ENCODE assay signal across 1 cellular context in genomic region chr17:50153650-50154575, GRCh38.
A peak's percentile ranks its signal among the peaks of the same experiment; 100 is the strongest.
TF ChIP-seq lines count a peak whose summit lies in the region.

No MANE protein-coding gene starts in this region.

TF ChIP-seq in K562, 482 proteins besides CTCF, POLR2A, EP300 and RAD21 (continued from another document and continues in another):
- TF ChIP-seq, protein P1, sequence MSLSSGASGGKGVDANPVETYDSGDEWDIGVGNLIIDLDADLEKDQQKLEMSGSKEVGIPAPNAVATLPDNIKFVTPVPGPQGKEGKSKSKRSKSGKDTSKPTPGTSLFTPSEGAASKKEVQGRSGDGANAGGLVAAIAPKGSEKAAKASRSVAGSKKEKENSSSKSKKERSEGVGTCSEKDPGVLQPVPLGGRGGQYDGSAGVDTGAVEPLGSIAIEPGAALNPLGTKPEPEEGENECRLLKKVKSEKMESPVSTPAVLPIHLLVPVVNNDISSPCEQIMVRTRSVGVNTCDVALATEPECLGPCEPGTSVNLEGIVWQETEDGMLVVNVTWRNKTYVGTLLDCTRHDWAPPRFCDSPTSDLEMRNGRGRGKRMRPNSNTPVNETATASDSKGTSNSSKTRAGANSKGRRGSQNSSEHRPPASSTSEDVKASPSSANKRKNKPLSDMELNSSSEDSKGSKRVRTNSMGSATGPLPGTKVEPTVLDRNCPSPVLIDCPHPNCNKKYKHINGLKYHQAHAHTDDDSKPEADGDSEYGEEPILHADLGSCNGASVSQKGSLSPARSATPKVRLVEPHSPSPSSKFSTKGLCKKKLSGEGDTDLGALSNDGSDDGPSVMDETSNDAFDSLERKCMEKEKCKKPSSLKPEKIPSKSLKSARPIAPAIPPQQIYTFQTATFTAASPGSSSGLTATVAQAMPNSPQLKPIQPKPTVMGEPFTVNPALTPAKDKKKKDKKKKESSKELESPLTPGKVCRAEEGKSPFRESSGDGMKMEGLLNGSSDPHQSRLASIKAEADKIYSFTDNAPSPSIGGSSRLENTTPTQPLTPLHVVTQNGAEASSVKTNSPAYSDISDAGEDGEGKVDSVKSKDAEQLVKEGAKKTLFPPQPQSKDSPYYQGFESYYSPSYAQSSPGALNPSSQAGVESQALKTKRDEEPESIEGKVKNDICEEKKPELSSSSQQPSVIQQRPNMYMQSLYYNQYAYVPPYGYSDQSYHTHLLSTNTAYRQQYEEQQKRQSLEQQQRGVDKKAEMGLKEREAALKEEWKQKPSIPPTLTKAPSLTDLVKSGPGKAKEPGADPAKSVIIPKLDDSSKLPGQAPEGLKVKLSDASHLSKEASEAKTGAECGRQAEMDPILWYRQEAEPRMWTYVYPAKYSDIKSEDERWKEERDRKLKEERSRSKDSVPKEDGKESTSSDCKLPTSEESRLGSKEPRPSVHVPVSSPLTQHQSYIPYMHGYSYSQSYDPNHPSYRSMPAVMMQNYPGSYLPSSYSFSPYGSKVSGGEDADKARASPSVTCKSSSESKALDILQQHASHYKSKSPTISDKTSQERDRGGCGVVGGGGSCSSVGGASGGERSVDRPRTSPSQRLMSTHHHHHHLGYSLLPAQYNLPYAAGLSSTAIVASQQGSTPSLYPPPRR (CRISPR knock-in tag; IDR thresholded peaks at IDR 0.05; ENCODE audit: borderline replicate concordance) = no peak
- TF ChIP-seq ID3 (CRISPR knock-in tag; IDR thresholded peaks at IDR 0.05) = no peak
- TF ChIP-seq ID3 (tag; IDR thresholded peaks at IDR 0.05) = peak; percentile 40; the same call in 1 of the 2 replicates
- TF ChIP-seq MNT (conservative IDR thresholded peaks at IDR 0.05) = 0 out of 4 replicates have a peak, but pooled peaks of 1 of the 2 experiments have one; percentile 22
- TF ChIP-seq MTA2 (IDR thresholded peaks at IDR 0.05; ENCODE audit: low read depth) = peak; percentile 36
- TF ChIP-seq NFXL1 (CRISPR knock-in tag; IDR thresholded peaks at IDR 0.05) = no peak
- no peak for TF ChIP-seq BHLHE40 (IDR thresholded peaks at IDR 0.05; ENCODE audit: low read length)
- no peak for TF ChIP-seq ZNF778 (CRISPR knock-in tag; IDR thresholded peaks at IDR 0.05)
- TF ChIP-seq, protein P2, sequence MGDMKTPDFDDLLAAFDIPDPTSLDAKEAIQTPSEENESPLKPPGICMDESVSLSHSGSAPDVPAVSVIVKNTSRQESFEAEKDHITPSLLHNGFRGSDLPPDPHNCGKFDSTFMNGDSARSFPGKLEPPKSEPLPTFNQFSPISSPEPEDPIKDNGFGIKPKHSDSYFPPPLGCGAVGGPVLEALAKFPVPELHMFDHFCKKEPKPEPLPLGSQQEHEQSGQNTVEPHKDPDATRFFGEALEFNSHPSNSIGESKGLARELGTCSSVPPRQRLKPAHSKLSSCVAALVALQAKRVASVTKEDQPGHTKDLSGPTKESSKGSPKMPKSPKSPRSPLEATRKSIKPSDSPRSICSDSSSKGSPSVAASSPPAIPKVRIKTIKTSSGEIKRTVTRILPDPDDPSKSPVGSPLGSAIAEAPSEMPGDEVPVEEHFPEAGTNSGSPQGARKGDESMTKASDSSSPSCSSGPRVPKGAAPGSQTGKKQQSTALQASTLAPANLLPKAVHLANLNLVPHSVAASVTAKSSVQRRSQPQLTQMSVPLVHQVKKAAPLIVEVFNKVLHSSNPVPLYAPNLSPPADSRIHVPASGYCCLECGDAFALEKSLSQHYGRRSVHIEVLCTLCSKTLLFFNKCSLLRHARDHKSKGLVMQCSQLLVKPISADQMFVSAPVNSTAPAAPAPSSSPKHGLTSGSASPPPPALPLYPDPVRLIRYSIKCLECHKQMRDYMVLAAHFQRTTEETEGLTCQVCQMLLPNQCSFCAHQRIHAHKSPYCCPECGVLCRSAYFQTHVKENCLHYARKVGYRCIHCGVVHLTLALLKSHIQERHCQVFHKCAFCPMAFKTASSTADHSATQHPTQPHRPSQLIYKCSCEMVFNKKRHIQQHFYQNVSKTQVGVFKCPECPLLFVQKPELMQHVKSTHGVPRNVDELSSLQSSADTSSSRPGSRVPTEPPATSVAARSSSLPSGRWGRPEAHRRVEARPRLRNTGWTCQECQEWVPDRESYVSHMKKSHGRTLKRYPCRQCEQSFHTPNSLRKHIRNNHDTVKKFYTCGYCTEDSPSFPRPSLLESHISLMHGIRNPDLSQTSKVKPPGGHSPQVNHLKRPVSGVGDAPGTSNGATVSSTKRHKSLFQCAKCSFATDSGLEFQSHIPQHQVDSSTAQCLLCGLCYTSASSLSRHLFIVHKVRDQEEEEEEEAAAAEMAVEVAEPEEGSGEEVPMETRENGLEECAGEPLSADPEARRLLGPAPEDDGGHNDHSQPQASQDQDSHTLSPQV (IDR thresholded peaks at IDR 0.05) = no peak
- TF ChIP-seq, protein P3, sequence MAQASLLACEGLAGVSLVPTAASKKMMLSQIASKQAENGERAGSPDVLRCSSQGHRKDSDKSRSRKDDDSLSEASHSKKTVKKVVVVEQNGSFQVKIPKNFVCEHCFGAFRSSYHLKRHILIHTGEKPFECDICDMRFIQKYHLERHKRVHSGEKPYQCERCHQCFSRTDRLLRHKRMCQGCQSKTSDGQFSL (CRISPR knock-in tag; IDR thresholded peaks at IDR 0.05) = peak; percentile 54; the same call in 1 of the 2 replicates
- TF ChIP-seq, protein P3 (tag; IDR thresholded peaks at IDR 0.05) = no peak; a peak in 1 of 4 replicates
- no peak for TF ChIP-seq ZNF121 (CRISPR knock-in tag; conservative IDR thresholded peaks at IDR 0.05)
- no peak for TF ChIP-seq PCBP2 (IDR thresholded peaks at IDR 0.05; ENCODE audit: low read depth, low read length, poor library complexity, severe bottlenecking)
- 0 out of 2 replicates have a peak, but pooled peaks have one; percentile 53 for TF ChIP-seq RNF2 (IDR thresholded peaks at IDR 0.05)
- TF ChIP-seq ZNF280A (IDR thresholded peaks at IDR 0.05; ENCODE audit: low read depth, partially characterized antibody) = no peak
- TF ChIP-seq PRMT5 (CRISPR knock-in tag; IDR thresholded peaks at IDR 0.05) = no peak
- no peak for TF ChIP-seq SP2 (IDR thresholded peaks at IDR 0.05; ENCODE audit: extremely low read depth, low read depth, low read length, poor library complexity, severe bottlenecking)
- TF ChIP-seq HDAC6 (IDR thresholded peaks at IDR 0.05; ENCODE audit: low read depth, low read length) = no peak
- TF ChIP-seq LEF1 (IDR thresholded peaks at IDR 0.05) = peak; percentile 70
- TF ChIP-seq LARP7 (IDR thresholded peaks at IDR 0.05) = no peak
- no peak for TF ChIP-seq NR1H2 (CRISPR knock-in tag; IDR thresholded peaks at IDR 0.05)
- TF ChIP-seq MTA1 (IDR thresholded peaks at IDR 0.05; ENCODE audit: borderline replicate concordance) = 0 out of 2 replicates have a peak, but pooled peaks have one; percentile 41
- peak; percentile 61; the same call in 1 of the 2 replicates for TF ChIP-seq POLR2AphosphoS5 (IDR thresholded peaks at IDR 0.05; ENCODE audit: control insufficient read depth, insufficient read depth, low read depth, low read length)
- TF ChIP-seq FOXK1 (CRISPR knock-in tag; IDR thresholded peaks at IDR 0.05; ENCODE audit: borderline replicate concordance) = no peak
- peak; percentile 89 for TF ChIP-seq ARID1B (IDR thresholded peaks at IDR 0.05)
- no peak for TF ChIP-seq MITF (IDR thresholded peaks at IDR 0.05)
- TF ChIP-seq GTF2F1 (IDR thresholded peaks at IDR 0.05; ENCODE audit: low read depth, low read length) = no peak
- TF ChIP-seq EZH2 (IDR thresholded peaks at IDR 0.05; ENCODE audit: borderline replicate concordance, low read depth, low read length) = no peak
- TF ChIP-seq, protein P4, sequence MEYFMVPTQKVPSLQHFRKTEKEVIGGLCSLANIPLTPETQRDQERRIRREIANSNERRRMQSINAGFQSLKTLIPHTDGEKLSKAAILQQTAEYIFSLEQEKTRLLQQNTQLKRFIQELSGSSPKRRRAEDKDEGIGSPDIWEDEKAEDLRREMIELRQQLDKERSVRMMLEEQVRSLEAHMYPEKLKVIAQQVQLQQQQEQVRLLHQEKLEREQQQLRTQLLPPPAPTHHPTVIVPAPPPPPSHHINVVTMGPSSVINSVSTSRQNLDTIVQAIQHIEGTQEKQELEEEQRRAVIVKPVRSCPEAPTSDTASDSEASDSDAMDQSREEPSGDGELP (CRISPR knock-in tag; IDR thresholded peaks at IDR 0.05; ENCODE audit: borderline replicate concordance) = no peak; the same call in 1 of the 2 replicates
- no peak for TF ChIP-seq PYGO2 (tag; IDR thresholded peaks at IDR 0.05)
- no peak for TF ChIP-seq ESRRB (CRISPR knock-in tag; IDR thresholded peaks at IDR 0.05; ENCODE audit: borderline replicate concordance)
- TF ChIP-seq NFIC (IDR thresholded peaks at IDR 0.05) = peak; percentile 93
- peak in 1 of 2 experiments; percentile 73; a peak in 2 of 4 replicates for TF ChIP-seq MLLT1 (IDR thresholded peaks at IDR 0.05)
- no peak for TF ChIP-seq ZNF431 (CRISPR knock-in tag; IDR thresholded peaks at IDR 0.05)
- TF ChIP-seq NFIX (CRISPR knock-in tag; IDR thresholded peaks at IDR 0.05; ENCODE audit: low read depth) = 0 out of 2 replicates have a peak, but pooled peaks have one; percentile 2
- no peak for TF ChIP-seq HDAC8 (tag; IDR thresholded peaks at IDR 0.05)
- TF ChIP-seq ZBTB49 (CRISPR knock-in tag; IDR thresholded peaks at IDR 0.05; ENCODE audit: borderline replicate concordance) = no peak
- TF ChIP-seq HDAC3 (IDR thresholded peaks at IDR 0.05; ENCODE audit: borderline replicate concordance, partially characterized antibody) = no peak
- peak; percentile 70; the same call in 1 of the 2 replicates for TF ChIP-seq LCOR (CRISPR knock-in tag; IDR thresholded peaks at IDR 0.05)
- no peak for TF ChIP-seq BCL6 (CRISPR knock-in tag; IDR thresholded peaks at IDR 0.05)
- TF ChIP-seq SAP30 (IDR thresholded peaks at IDR 0.05; ENCODE audit: borderline replicate concordance, insufficient read depth, low read depth, low read length, poor library complexity, severe bottlenecking) = no peak
- 0 out of 2 replicates have a peak, but pooled peaks have one; percentile 32 for TF ChIP-seq CC2D1A (IDR thresholded peaks at IDR 0.05)
